In genomic region chr7:31995134-31995533, GRCh38 we compare ENCODE assay signal across 19 cellular contexts.
"Had no signal": no experiment of that assay in that cellular context is flagged by ENCODE, and none has a peak within 500 bp of the region (broad histone marks: within the 10 kb centered on the region; RNA-seq: fewer than 3 reads in every experiment).

No MANE protein-coding gene starts in this region.

- DNase-seq: MG63, NCI-H1092, NCI-H1436, NCI-H187, NCI-H2029, NCI-H2081 treated with DMSO at 0.1 percent for 48 hours, NCI-H226, NCI-H510A, NCI-H524 treated with DMSO at 0.1 percent for 48 hours, NCI-H69, NCI-H774, PC-9, Peyer's patch, SHP77 treated with DMSO at 0.1 percent for 48 hours, SJCRH30, T-helper 1 cell had no signal

- H3K4me1 ChIP-seq: Peyer's patch, SJCRH30 had no signal

- FAIRE-seq: K562 had no signal

- H2AFZ ChIP-seq: PC-9 had no signal

- H3K27ac ChIP-seq: PC-9, Peyer's patch, SJCRH30 had no signal

- H3K36me3 ChIP-seq: MG63, Peyer's patch, SJCRH30 had no signal

- H3K9me3 ChIP-seq: MG63, Peyer's patch, SJCRH30 had no signal

- H3K4me3 ChIP-seq: K562, MG63, PC-9, Peyer's patch, SJCRH30 had no signal

- H3K27me3 ChIP-seq: MG63, Peyer's patch, SJCRH30 had no signal

- ATAC-seq: K562, Right ventricle myocardium inferior, SK-N-SH treated with all-trans-retinoic acid at 6 μM for 48 hours had no signal

- H3K4me2 ChIP-seq: PC-9 had no signal
